In the genomic region with DNA sequence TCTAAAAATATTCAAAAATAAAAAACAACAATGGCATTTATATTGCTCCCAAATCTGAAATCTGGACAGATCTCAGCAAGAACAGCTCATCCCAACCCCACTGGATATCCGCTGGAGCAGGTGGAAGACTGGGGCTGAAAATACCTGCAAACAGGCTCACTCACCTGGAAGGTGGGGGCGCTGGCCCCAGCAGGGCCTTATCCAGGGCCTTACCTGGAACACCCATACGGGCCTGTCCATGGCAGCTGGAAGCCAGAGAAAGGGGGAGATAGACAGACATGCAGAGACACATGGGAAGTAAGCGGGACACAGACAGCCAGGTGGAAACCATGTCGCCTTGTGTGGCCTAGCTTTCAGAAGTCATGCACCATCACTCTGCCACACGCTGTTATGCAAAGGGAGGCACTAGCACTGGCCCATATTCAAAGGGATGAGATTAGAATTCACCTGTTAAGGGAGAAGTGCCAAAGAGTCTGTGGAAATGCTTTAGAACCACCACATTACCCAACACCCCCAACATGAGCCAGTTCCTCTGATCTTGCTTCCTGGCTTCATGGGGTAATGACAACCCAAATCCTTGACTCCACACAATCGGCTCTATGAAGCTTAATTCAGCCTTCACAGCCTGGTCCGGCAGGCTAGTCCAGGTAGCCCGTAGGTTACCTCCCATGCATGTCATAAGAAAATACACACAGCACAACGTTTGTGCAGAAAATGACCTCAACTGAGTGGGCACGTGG, we compare ENCODE assay signal across 11 cellular contexts.
DNase-seq lines count a peak whose midpoint lies in the region; ATAC-seq, FAIRE-seq and TF ChIP-seq lines count a peak whose summit lies in the region.
"Had no signal": no experiment of that assay in that cellular context is flagged by ENCODE, and none has a peak within 500 bp of the region (broad histone marks: within the 10 kb centered on the region; RNA-seq: fewer than 3 reads in every experiment).

No MANE protein-coding gene starts in this region.

- TF ChIP-seq RAD21 in IMR-90 (IDR thresholded peaks at IDR 0.05; ENCODE audit: low read length) (no peak), HepG2 (CRISPR knock-in tag; IDR thresholded peaks at IDR 0.05) (no peak)

- no peak for TF ChIP-seq EP300 in HepG2 (IDR thresholded peaks at IDR 0.05; ENCODE audit: low read depth in 2 of 2, low read length in 2 of 2)
- no peak for TF ChIP-seq EP300 in HepG2 (CRISPR knock-in tag; IDR thresholded peaks at IDR 0.05; ENCODE audit: borderline replicate concordance)

- H3K18ac ChIP-seq in IMR-90 (ENCODE audit: low read depth, low read length): no peak overlapping the region

- no peak overlapping the region for H4K91ac ChIP-seq in IMR-90 (ENCODE audit: insufficient read depth, low read depth, low read length)

- no peak overlapping the region for H3K4me3 Mint-ChIP-seq in CD4-positive, alpha-beta memory T cell
- H3K4me3 Mint-ChIP-seq: CD14-positive monocyte; CD8-positive, alpha-beta memory T cell; H9 had no signal

- FAIRE-seq in HepG2 (lab: Jason Lieb, UNC): no peak

- no peak overlapping the region for H3K9ac ChIP-seq in IMR-90 (ENCODE audit: low read depth, low read length)
- H3K9ac ChIP-seq in colonic mucosa (ENCODE audit: low read depth in 2 of 2, low read length in 2 of 2): no peak overlapping the region
- no peak overlapping the region for H3K9ac ChIP-seq in HepG2 (ENCODE audit: insufficient read depth, low read depth, low read length)

- no peak overlapping the region for H3K14ac ChIP-seq in IMR-90 (replicated peaks; ENCODE audit: low read depth, low read length)

- POLR2A ChIA-PET in IMR-90 (lab: Charles Lee; ENCODE audit: unreplicated experiment): no interaction called here
- POLR2A ChIA-PET in HepG2 (lab: Yijun Ruan, JAX): no interaction called here
- POLR2A ChIA-PET in CD4-positive, alpha-beta memory T cell (lab: Charles Lee; ENCODE audit: partially characterized antibody): no interaction called here

- no peaks in the 10 kb centered on the region for H4K20me1 ChIP-seq in IMR-90 (ENCODE audit: insufficient read depth, low read length)
- H4K20me1 ChIP-seq in HepG2 (ENCODE audit: insufficient read depth, low read length): no peaks in the 10 kb centered on the region

- intact Hi-C loops in IMR-90 (cut with micrococcal nuclease) (no loop called here), colonic mucosa (cut with DNase I) (no loop called here), HepG2 (cut with micrococcal nuclease; ENCODE audit: unreplicated experiment) (no loop called here)
- intact Hi-C loops in CD4-positive, alpha-beta memory T cell (cut with micrococcal nuclease): no loop called here

- no peak overlapping the region for H3K56ac ChIP-seq in IMR-90 (ENCODE audit: extremely low read depth, insufficient read depth, low read length)

- CTCF ChIA-PET in IMR-90 (lab: Yijun Ruan, JAX) (no interaction called here), HepG2 (lab: Yijun Ruan, JAX; ENCODE audit: low intra/inter-chr PET ratio, low total read pairs) (no interaction called here)
- CTCF ChIA-PET in CD4-positive, alpha-beta memory T cell (lab: Charles Lee; ENCODE audit: partially characterized antibody): no interaction called here

- no TSS peak for BruUV-seq in IMR-90 (replicated peaks; lab: Mats Ljungman, UMichigan)
- BruUV-seq in HepG2 (replicated peaks; lab: Mats Ljungman, UMichigan): no TSS peak

- no peak overlapping the region for H3K4ac ChIP-seq in IMR-90 (ENCODE audit: low read depth, low read length)

- H3K4me3 ChIP-seq in IMR-90 (ENCODE audit: insufficient read depth, low read depth, low read length) (no peak overlapping the region), colonic mucosa (no peak overlapping the region), HepG2 (replicated peaks in 1 of 3; ENCODE audit: insufficient read depth in 1 of 3, low read depth in 2 of 3, low read length in 3 of 3) (no peak overlapping the region)
- no peak overlapping the region for H3K4me3 ChIP-seq in CD4-positive, alpha-beta memory T cell (ENCODE audit: low read length in 2 of 2)

- no peak for TF ChIP-seq POLR2A in IMR-90 (IDR thresholded peaks at IDR 0.05; ENCODE audit: low read depth, low read length)
- no peak for TF ChIP-seq POLR2A in HepG2 (IDR thresholded peaks at IDR 0.05; ENCODE audit: insufficient read depth in 1 of 2, low read depth in 2 of 2, low read length in 2 of 2)

- H3K27ac ChIP-seq in IMR-90 (ENCODE audit: insufficient read depth, low read length) (no peak overlapping the region), colonic mucosa (no peak overlapping the region), HepG2 (ENCODE audit: extremely low read length, insufficient read depth, low read length) (no peak overlapping the region)
- H3K27ac ChIP-seq in CD4-positive, alpha-beta memory T cell (ENCODE audit: low read depth, low read length): no peak overlapping the region

- H3K9me3 Mint-ChIP-seq in CD4-positive, alpha-beta memory T cell: no peaks in the 10 kb centered on the region
- H3K9me3 Mint-ChIP-seq: CD8-positive, alpha-beta memory T cell; H9 had no signal

- H2BK20ac ChIP-seq in IMR-90 (ENCODE audit: low read depth, low read length): no peak overlapping the region

- no peak overlapping the region for H4K5ac ChIP-seq in IMR-90 (ENCODE audit: low read depth, low read length)

- H3K79me1 ChIP-seq in IMR-90 (ENCODE audit: low read depth in 1 of 2, low read length in 2 of 2): no peaks in the 10 kb centered on the region

- in situ Hi-C loops in IMR-90 (cut with MboI; ENCODE audit: low sequenced_read_pairs) (no loop called here), HepG2 (cut with HindIII; ENCODE audit: extremely low pct_ligation_motif_present, low pct_unique_long_range_greater_than_20kb) (no loop called here)

- no peak overlapping the region for H3K27ac Mint-ChIP-seq in CD4-positive, alpha-beta memory T cell
- H3K27ac Mint-ChIP-seq: CD8-positive, alpha-beta memory T cell; H9; IgD-negative memory B cell had no signal

- H3K9me1 ChIP-seq in IMR-90 (ENCODE audit: insufficient read depth, low read length): no peaks in the 10 kb centered on the region

- H2AK9ac ChIP-seq in IMR-90 (replicated peaks; ENCODE audit: low read depth, low read length, poor library complexity): no peak overlapping the region

- ATAC-seq in IMR-90 (ENCODE audit: low read depth) (no peak), left lobe of liver (no peak), HepG2 (no peak)

- no peak overlapping the region for H2BK5ac ChIP-seq in IMR-90 (ENCODE audit: low read depth, low read length, poor library complexity, severe bottlenecking)

- dilution Hi-C loops in IMR-90 (cut with HindIII; ENCODE audit: low sequenced_read_pairs, unreplicated experiment): no loop called here

- no peak overlapping the region for H2BK15ac ChIP-seq in IMR-90 (ENCODE audit: low read depth, low read length)

- 0% methylated on average over 1 of the region's 11 CpGs; no CpG with 5 or more reads in 1 of the 2 experiments for WGBS in IMR-90 (ENCODE audit: extremely low coverage in 2 of 2, insufficient read length in 1 of 2), 2 experiments
- WGBS in HepG2 (ENCODE audit: low lambda C conversion rate): 32% methylated on average over 11 of the region's 11 CpGs

- H4K8ac ChIP-seq in IMR-90 (ENCODE audit: low read depth in 2 of 2, low read length in 2 of 2): no peak overlapping the region

- H2BK120ac ChIP-seq in IMR-90 (ENCODE audit: low read depth, low read length): no peak overlapping the region

- H2AFZ ChIP-seq in IMR-90 (replicated peaks; ENCODE audit: low read length, poor library complexity) (peak overlapping the region; percentile 3), HepG2 (ENCODE audit: low read length) (no peak overlapping the region)

- H3K9me3 ChIP-seq in IMR-90 (ENCODE audit: control insufficient read depth, insufficient read depth, low read length) (no peaks in the 10 kb centered on the region), colonic mucosa (no peaks in the 10 kb centered on the region), HepG2 (ENCODE audit: low read length) (no peaks in the 10 kb centered on the region)
- no peaks in the 10 kb centered on the region for H3K9me3 ChIP-seq in CD4-positive, alpha-beta memory T cell (ENCODE audit: control insufficient read depth in 1 of 2, low read length in 2 of 2)
- H3K9me3 ChIP-seq: Caco-2 had no signal

- peaks cover 0 to 4% of the 10 kb centered on the region in 2 donors for H3K27me3 Mint-ChIP-seq in CD4-positive, alpha-beta memory T cell

- H3K23ac ChIP-seq in IMR-90 (ENCODE audit: low read depth, low read length): no peak overlapping the region

- peaks cover 4% of the 10 kb centered on the region; the same call in 1 of the 2 replicates for H3K4me1 ChIP-seq in IMR-90 (ENCODE audit: control insufficient read depth, insufficient read depth, low read length)
- no peaks in the 10 kb centered on the region for H3K4me1 ChIP-seq in colonic mucosa
- no peaks in the 10 kb centered on the region for H3K4me1 ChIP-seq in HepG2 (ENCODE audit: insufficient read depth, low read length)
- no peaks in the 10 kb centered on the region for H3K4me1 ChIP-seq in CD4-positive, alpha-beta memory T cell (ENCODE audit: insufficient read depth, low read length)
- H3K4me1 ChIP-seq: Caco-2 had no signal

- no peak overlapping the region for H2AK5ac ChIP-seq in IMR-90 (ENCODE audit: low read depth, low read length)

- no peaks in the 10 kb centered on the region for H3K79me2 ChIP-seq in HepG2 (ENCODE audit: insufficient read depth, low read length)

- no peaks in the 10 kb centered on the region for H3K4me1 Mint-ChIP-seq in CD4-positive, alpha-beta memory T cell
- H3K4me1 Mint-ChIP-seq: CD8-positive, alpha-beta memory T cell; IgD-negative memory B cell had no signal

- H3K36me3 Mint-ChIP-seq in CD4-positive, alpha-beta memory T cell: no peaks in the 10 kb centered on the region
- H3K36me3 Mint-ChIP-seq: CD14-positive monocyte; CD8-positive, alpha-beta memory T cell had no signal

- H3K4me2 ChIP-seq in IMR-90 (ENCODE audit: low read depth, low read length) (no peak overlapping the region), HepG2 (ENCODE audit: low read depth, low read length) (no peak overlapping the region)

- H3K27me3 ChIP-seq in IMR-90 (ENCODE audit: control insufficient read depth, insufficient read depth, low read length) (peaks cover 2% of the 10 kb centered on the region), colonic mucosa (no peaks in the 10 kb centered on the region), HepG2 (ENCODE audit: control insufficient read depth in 1 of 2, insufficient read depth in 2 of 2, low read length in 2 of 2) (peaks cover 0 to 33% of the 10 kb centered on the region in 2 experiments; a peak in 4 of 5 replicates)
- H3K27me3 ChIP-seq in CD4-positive, alpha-beta memory T cell (ENCODE audit: insufficient read depth, low read length): no peaks in the 10 kb centered on the region

- H3K36me3 ChIP-seq in IMR-90 (ENCODE audit: control insufficient read depth, insufficient read depth, low read length): no peaks in the 10 kb centered on the region
- no peaks in the 10 kb centered on the region for H3K36me3 ChIP-seq in colonic mucosa
- H3K36me3 ChIP-seq in HepG2 (replicated peaks in 1 of 2; ENCODE audit: control insufficient read depth in 1 of 2, insufficient read depth in 2 of 2, low read length in 2 of 2): no peaks in the 10 kb centered on the region
- H3K36me3 ChIP-seq in CD4-positive, alpha-beta memory T cell (ENCODE audit: insufficient read depth, low read length): no peaks in the 10 kb centered on the region

- no peak for TF ChIP-seq CTCF in IMR-90 (conservative IDR thresholded peaks at IDR 0.05; ENCODE audit: low read depth, low read length)
- no peak for TF ChIP-seq CTCF in colonic mucosa (IDR thresholded peaks at IDR 0.05)
- no peak for TF ChIP-seq CTCF in HepG2 (CRISPR knock-in tag; IDR thresholded peaks at IDR 0.05)

- DNase-seq in IMR-90 (no peak), colonic mucosa (peak; percentile 9), left lobe of liver (ENCODE audit: low spot score) (peak; percentile 23), HepG2 (ENCODE audit: low spot score) (no peak), NOMO-1 treated with dmso at 0.1 percent for 144 hours (lab: John Stamatoyannopoulos, UW; ENCODE audit: unreplicated experiment) (no peak)
- DNase-seq in CD4-positive, alpha-beta memory T cell: no peak
- DNase-seq: Caco-2; CD8-positive, alpha-beta memory T cell; H9 had no signal

Comparison
In these comparisons a context has a peak if more than half of its experiments do, and no peak if none do; other contexts are left out.
1. DNase-seq: peak in colonic mucosa (single experiment) and left lobe of liver (single experiment); none in IMR-90 (single experiment), HepG2 (single experiment), CD4-positive, alpha-beta memory T cell (0 of 5) and NOMO-1 treated with dmso at 0.1 percent for 144 hours (single experiment).